In the genomic region with DNA sequence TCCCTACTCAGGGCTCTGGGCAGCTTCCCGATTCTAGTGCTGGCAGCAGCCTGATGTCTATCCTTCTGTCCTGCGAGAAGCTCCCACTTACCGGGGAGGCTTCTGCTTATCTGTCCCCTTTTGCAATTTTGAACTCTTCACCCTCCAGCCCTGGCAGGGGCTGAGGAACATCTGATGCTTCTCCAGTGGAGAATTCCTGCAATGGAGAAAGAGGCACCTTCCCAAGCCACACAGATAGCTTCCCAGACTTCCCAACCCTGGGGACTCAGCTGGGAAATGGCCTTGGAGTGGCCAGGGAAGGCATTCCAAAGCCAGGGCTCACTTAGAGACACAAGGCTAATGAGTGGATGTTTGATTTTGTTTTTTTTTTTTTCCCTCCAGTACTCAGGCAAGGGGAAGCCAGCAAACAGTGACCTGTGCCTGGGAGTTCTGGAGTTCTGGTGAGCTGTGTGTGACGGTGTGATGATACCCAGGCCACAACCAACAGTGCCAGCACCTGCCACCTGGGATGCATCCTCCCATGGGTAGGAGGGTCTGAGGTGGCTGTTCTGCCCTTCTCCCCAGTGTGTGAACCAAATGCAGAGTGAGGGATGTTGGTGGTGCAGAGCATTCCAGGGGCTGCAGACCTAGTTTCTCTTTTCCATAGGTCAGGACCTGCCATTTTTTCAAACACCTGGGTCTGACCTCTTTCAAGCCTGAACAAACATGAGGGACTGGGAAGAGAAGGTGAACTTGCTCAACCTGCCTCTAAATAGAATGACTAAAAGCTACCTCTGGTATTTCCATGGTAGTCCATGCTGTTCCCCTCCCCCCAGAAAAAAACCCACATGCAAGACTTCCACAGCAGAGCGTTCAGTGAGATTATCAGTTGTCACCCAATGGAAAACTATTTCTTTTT, we compare ENCODE assay signal across 1 cellular context.
TF ChIP-seq lines count a peak whose summit lies in the region.

No MANE protein-coding gene starts in this region.

TF ChIP-seq in K562, 482 proteins besides CTCF, POLR2A, EP300 and RAD21 (continued from another document):
- TF ChIP-seq SREBF2 (CRISPR knock-in tag; IDR thresholded peaks at IDR 0.05) (no peak), KHSRP (IDR thresholded peaks at IDR 0.05) (no peak), ZFP1 (CRISPR knock-in tag; IDR thresholded peaks at IDR 0.05) (no peak), ZNF347 (CRISPR knock-in tag; IDR thresholded peaks at IDR 0.05; ENCODE audit: low read depth) (no peak), ELF4 (CRISPR knock-in tag; IDR thresholded peaks at IDR 0.05) (no peak), FIP1L1 (IDR thresholded peaks at IDR 0.05; ENCODE audit: low read depth, low read length, poor library complexity, severe bottlenecking) (no peak)
- TF ChIP-seq, protein P1, sequence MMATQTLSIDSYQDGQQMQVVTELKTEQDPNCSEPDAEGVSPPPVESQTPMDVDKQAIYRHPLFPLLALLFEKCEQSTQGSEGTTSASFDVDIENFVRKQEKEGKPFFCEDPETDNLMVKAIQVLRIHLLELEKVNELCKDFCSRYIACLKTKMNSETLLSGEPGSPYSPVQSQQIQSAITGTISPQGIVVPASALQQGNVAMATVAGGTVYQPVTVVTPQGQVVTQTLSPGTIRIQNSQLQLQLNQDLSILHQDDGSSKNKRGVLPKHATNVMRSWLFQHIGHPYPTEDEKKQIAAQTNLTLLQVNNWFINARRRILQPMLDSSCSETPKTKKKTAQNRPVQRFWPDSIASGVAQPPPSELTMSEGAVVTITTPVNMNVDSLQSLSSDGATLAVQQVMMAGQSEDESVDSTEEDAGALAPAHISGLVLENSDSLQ (IDR thresholded peaks at IDR 0.05): no peak
- TF ChIP-seq, protein P2, sequence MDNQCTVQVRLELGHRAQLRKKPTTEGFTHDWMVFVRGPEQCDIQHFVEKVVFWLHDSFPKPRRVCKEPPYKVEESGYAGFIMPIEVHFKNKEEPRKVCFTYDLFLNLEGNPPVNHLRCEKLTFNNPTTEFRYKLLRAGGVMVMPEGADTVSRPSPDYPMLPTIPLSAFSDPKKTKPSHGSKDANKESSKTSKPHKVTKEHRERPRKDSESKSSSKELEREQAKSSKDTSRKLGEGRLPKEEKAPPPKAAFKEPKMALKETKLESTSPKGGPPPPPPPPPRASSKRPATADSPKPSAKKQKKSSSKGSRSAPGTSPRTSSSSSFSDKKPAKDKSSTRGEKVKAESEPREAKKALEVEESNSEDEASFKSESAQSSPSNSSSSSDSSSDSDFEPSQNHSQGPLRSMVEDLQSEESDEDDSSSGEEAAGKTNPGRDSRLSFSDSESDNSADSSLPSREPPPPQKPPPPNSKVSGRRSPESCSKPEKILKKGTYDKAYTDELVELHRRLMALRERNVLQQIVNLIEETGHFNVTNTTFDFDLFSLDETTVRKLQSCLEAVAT (IDR thresholded peaks at IDR 0.05): no peak
